1 cellular context compared by ENCODE assay signal in genomic region chr12:49536526-49537195, GRCh38.
TF ChIP-seq lines count a peak whose summit lies in the region.

No MANE protein-coding gene starts in this region.

TF ChIP-seq in A549, 52 proteins besides CTCF, POLR2A, EP300 and RAD21 (continued from another document):
- TF ChIP-seq MAX (IDR thresholded peaks at IDR 0.05) (no peak), REST (IDR thresholded peaks at IDR 0.05) (no peak), BHLHE40 (IDR thresholded peaks at IDR 0.05; ENCODE audit: low read depth, low read length) (no peak), JUN (IDR thresholded peaks at IDR 0.05) (no peak), JUNB (IDR thresholded peaks at IDR 0.05) (no peak), ZFP36 (IDR thresholded peaks at IDR 0.05; ENCODE audit: borderline replicate concordance, partially characterized antibody) (no peak), EHMT2 (IDR thresholded peaks at IDR 0.05; ENCODE audit: low read depth) (no peak), RCOR1 (IDR thresholded peaks at IDR 0.05; ENCODE audit: low read depth, low read length) (no peak), HOXB13 (CRISPR knock-in tag; IDR thresholded peaks at IDR 0.05; ENCODE audit: low read depth) (no peak), ESRRA (IDR thresholded peaks at IDR 0.05; ENCODE audit: borderline replicate concordance, low read length) (no peak)
